In genomic region chr11:125129316-125129990, GRCh38 we compare ENCODE assay signal across 17 cellular contexts. TPM values are rescaled to one million over a fixed set of nuclear protein-coding genes. Genes with fewer than 3 reads are reported as not detected.
"Had no signal": no experiment of that assay in that cellular context is flagged by ENCODE, and none has a peak within 500 bp of the region (broad histone marks: within the 10 kb centered on the region; RNA-seq: fewer than 3 reads in every experiment).

No MANE protein-coding gene starts in this region.

- H3K4me1 ChIP-seq: breast epithelium, heart left ventricle, left ventricle myocardium inferior, suprapubic skin, upper lobe of right lung had no signal

- H3K9me3 ChIP-seq: breast epithelium, heart left ventricle, left ventricle myocardium inferior, suprapubic skin, upper lobe of right lung had no signal

- H3K27ac Mint-ChIP-seq: activated CD4-positive, alpha-beta T cell treated with anti-CD3 and anti-CD28 coated beads, Interleukin-2, amount 10 ng/mL, durations not matched to agents 24 days and 14 days; activated naive CD4-positive, alpha-beta T cell treated with anti-CD3 and anti-CD28 coated beads, Interleukin-2, amount 50 U/mL, for 24 hours; WTC11 had no signal

- H3K36me3 Mint-ChIP-seq: activated naive CD4-positive, alpha-beta T cell treated with anti-CD3 and anti-CD28 coated beads, Interleukin-2, amount 50 U/mL, for 24 hours; WTC11 had no signal

- H3K27ac ChIP-seq: breast epithelium, dorsolateral prefrontal cortex, heart left ventricle, left ventricle myocardium inferior, suprapubic skin, upper lobe of right lung had no signal

- H3K4me3 ChIP-seq: breast epithelium, dorsolateral prefrontal cortex, heart left ventricle, left ventricle myocardium inferior, suprapubic skin, upper lobe of right lung had no signal

- H3K36me3 ChIP-seq: breast epithelium, heart left ventricle, left ventricle myocardium inferior, suprapubic skin, upper lobe of right lung had no signal

- DNase-seq: activated CD4-positive, alpha-beta T cell treated with anti-CD3 and anti-CD28 coated beads, Interleukin-2, amount 10 ng/mL, durations not matched to agents 24 days and 14 days; activated effector memory CD4-positive, alpha-beta T cell treated with Interleukin-2 at 50 U/mL for 16 hours; dorsolateral prefrontal cortex; heart left ventricle; islet precursor cell; left ventricle myocardium inferior; mesenchymal stem cell; stimulated activated CD4-positive, alpha-beta T cell treated with anti-CD3 and anti-CD28 coated beads, Interleukin-2, amount 100 ng/mL, for 48 hours; stimulated activated CD8-positive, alpha-beta memory T cell treated with anti-CD3 and anti-CD28 coated beads, Interleukin-4, amount 100 ng/mL, for 48 hours; stimulated activated naive CD8-positive, alpha-beta T cell treated with anti-CD3 and anti-CD28 coated beads, Interleukin-15, Interleukin-2, amounts not matched to agents 100 U/mL and 50 U/mL, for 24 hours; upper lobe of right lung had no signal

- H3K9me3 Mint-ChIP-seq: activated CD4-positive, alpha-beta T cell treated with anti-CD3 and anti-CD28 coated beads, Interleukin-2, amount 10 ng/mL, durations not matched to agents 24 days and 14 days; activated naive CD4-positive, alpha-beta T cell treated with anti-CD3 and anti-CD28 coated beads, Interleukin-2, amount 50 U/mL, for 24 hours; neural crest cell had no signal

- H3K27me3 ChIP-seq: upper lobe of right lung had no signal

- H3K4me3 Mint-ChIP-seq: activated CD4-positive, alpha-beta T cell treated with anti-CD3 and anti-CD28 coated beads, Interleukin-2, amount 10 ng/mL, durations not matched to agents 24 days and 14 days; activated naive CD4-positive, alpha-beta T cell treated with anti-CD3 and anti-CD28 coated beads, Interleukin-2, amount 50 U/mL, for 24 hours; neural crest cell; WTC11 had no signal

- H3K4me1 Mint-ChIP-seq: activated CD4-positive, alpha-beta T cell treated with anti-CD3 and anti-CD28 coated beads, Interleukin-2, amount 10 ng/mL, durations not matched to agents 24 days and 14 days; activated naive CD4-positive, alpha-beta T cell treated with anti-CD3 and anti-CD28 coated beads, Interleukin-2, amount 50 U/mL, for 24 hours had no signal

RNA-seq across cellular contexts. Expression of gene PKNOX2, which starts 35.1 kb away (rescaled TPM):
- total RNA-seq: activated CD4-positive, alpha-beta T cell treated with anti-CD3 and anti-CD28 coated beads, Interleukin-2, amount 10 ng/mL, durations not matched to agents 24 days and 14 days; T-helper 1 cell treated with Interleukin-12 subunit alpha and Interleukin-12 subunit beta and Interleukin-4 antibody, amounts not matched to agents 30 ng/mL and 1 ng/mL, for 36 hours had no signal
